ENCODE assay signal across 31 cellular contexts in genomic region chr11:119156496-119156895, GRCh38. TPM values are rescaled to one million over a fixed set of nuclear protein-coding genes. Genes with fewer than 3 reads are reported as not detected.
"Had no signal": no experiment of that assay in that cellular context is flagged by ENCODE, and none has a peak within 500 bp of the region (broad histone marks: within the 10 kb centered on the region; RNA-seq: fewer than 3 reads in every experiment).

No MANE protein-coding gene starts in this region.

- H3K27ac ChIP-seq: left lung, neural progenitor cell, neutrophil, ovary, right atrium auricular region, sigmoid colon, spleen, suprapubic skin, thoracic aorta, tibial artery, upper lobe of right lung had no signal

- H3K27me3 Mint-ChIP-seq: stimulated activated naive CD8-positive, alpha-beta T cell treated with anti-CD3 and anti-CD28 coated beads, Interleukin-15, Interleukin-2, amounts not matched to agents 100 ng/mL and 50 ng/mL, for 24 hours had no signal

- H3K4me1 ChIP-seq: left lung, neural progenitor cell, right atrium auricular region, sigmoid colon, spleen, suprapubic skin, tibial artery, upper lobe of right lung had no signal

- DNase-seq: hypothalamus; immature natural killer cell; kidney; left lung; naive B cell; natural killer cell; occipital lobe; ovary; sigmoid colon; spleen; stimulated activated CD4-positive, alpha-beta T cell treated with anti-CD3 and anti-CD28 coated beads, Interleukin-4, amount 100 ng/mL, for 24 hours; stimulated activated naive CD4-positive, alpha-beta T cell; tibial artery; upper lobe of right lung had no signal

- H3K27me3 ChIP-seq: ovary, right atrium auricular region, sigmoid colon, suprapubic skin, tibial artery had no signal

- H3K36me3 Mint-ChIP-seq: immature natural killer cell; mesothelial cell of epicardium; naive B cell; natural killer cell; neural progenitor cell; stimulated activated effector memory CD8-positive, alpha-beta T cell treated with anti-CD3 and anti-CD28 coated beads, Interleukin-12 subunit alpha, Interleukin-12 subunit beta, amount 100 ng/mL, for 72 hours had no signal

- H3K4me1 Mint-ChIP-seq: immature natural killer cell, mesothelial cell of epicardium, nephron progenitor cell had no signal

- FAIRE-seq: islet of Langerhans, kidney, small intestine, urothelium cell line had no signal

- H3K9me3 ChIP-seq: left lung, neutrophil, ovary, right atrium auricular region, sigmoid colon, spleen, suprapubic skin, thoracic aorta, tibial artery, upper lobe of right lung had no signal

- H3K36me3 ChIP-seq: left lung, neural progenitor cell, neutrophil, ovary, right atrium auricular region, sigmoid colon, spleen, suprapubic skin, thoracic aorta, tibial artery, upper lobe of right lung had no signal

- H2AFZ ChIP-seq: neural progenitor cell had no signal

- ATAC-seq: left lung; natural killer cell; stimulated activated effector memory CD8-positive, alpha-beta T cell treated with anti-CD3 and anti-CD28 coated beads, Interleukin-12 subunit alpha, Interleukin-12 subunit beta, amount 100 ng/mL, for 72 hours had no signal

- H3K4me2 ChIP-seq: neural progenitor cell had no signal

- H3K27ac Mint-ChIP-seq: immature natural killer cell; mesothelial cell of epicardium; natural killer cell; nephron progenitor cell; neural progenitor cell; progenitor cell of endocrine pancreas; stimulated activated effector memory CD8-positive, alpha-beta T cell treated with anti-CD3 and anti-CD28 coated beads, Interleukin-12 subunit alpha, Interleukin-12 subunit beta, amount 100 ng/mL, for 72 hours; stimulated activated naive CD8-positive, alpha-beta T cell treated with anti-CD3 and anti-CD28 coated beads, Interleukin-15, Interleukin-2, amounts not matched to agents 100 ng/mL and 50 ng/mL, for 24 hours had no signal

- H3K9ac ChIP-seq: neural progenitor cell had no signal

- H3K4me3 ChIP-seq: left lung, lung, neural progenitor cell, ovary, right atrium auricular region, sigmoid colon, spleen, suprapubic skin, thoracic aorta, tibial artery, upper lobe of right lung had no signal

- H3K9me3 Mint-ChIP-seq: immature natural killer cell; mesothelial cell of epicardium; natural killer cell; nephron progenitor cell; neural progenitor cell; stimulated activated effector memory CD8-positive, alpha-beta T cell treated with anti-CD3 and anti-CD28 coated beads, Interleukin-12 subunit alpha, Interleukin-12 subunit beta, amount 100 ng/mL, for 72 hours; stimulated activated naive CD8-positive, alpha-beta T cell treated with anti-CD3 and anti-CD28 coated beads, Interleukin-15, Interleukin-2, amounts not matched to agents 100 ng/mL and 50 ng/mL, for 24 hours had no signal

- H3K4me3 Mint-ChIP-seq: immature natural killer cell; mesothelial cell of epicardium; natural killer cell; nephron progenitor cell; neural progenitor cell; stimulated activated effector memory CD8-positive, alpha-beta T cell treated with anti-CD3 and anti-CD28 coated beads, Interleukin-12 subunit alpha, Interleukin-12 subunit beta, amount 100 ng/mL, for 72 hours; stimulated activated naive CD8-positive, alpha-beta T cell treated with anti-CD3 and anti-CD28 coated beads, Interleukin-15, Interleukin-2, amounts not matched to agents 100 ng/mL and 50 ng/mL, for 24 hours had no signal

RNA-seq across cellular contexts. Expression of gene ABCG4, which starts 7.6 kb away (rescaled TPM):
- total RNA-seq: left colon, subcutaneous adipose tissue had no signal
- polyA plus RNA-seq: immature natural killer cell had no signal

RNA-seq across cellular contexts. Expression of gene NHERF4, which starts 28.8 kb away (rescaled TPM):
- total RNA-seq: left lung, mononuclear cell, occipital lobe, spleen had no signal
